ENCODE assay signal across 9 cellular contexts in the genomic region with DNA sequence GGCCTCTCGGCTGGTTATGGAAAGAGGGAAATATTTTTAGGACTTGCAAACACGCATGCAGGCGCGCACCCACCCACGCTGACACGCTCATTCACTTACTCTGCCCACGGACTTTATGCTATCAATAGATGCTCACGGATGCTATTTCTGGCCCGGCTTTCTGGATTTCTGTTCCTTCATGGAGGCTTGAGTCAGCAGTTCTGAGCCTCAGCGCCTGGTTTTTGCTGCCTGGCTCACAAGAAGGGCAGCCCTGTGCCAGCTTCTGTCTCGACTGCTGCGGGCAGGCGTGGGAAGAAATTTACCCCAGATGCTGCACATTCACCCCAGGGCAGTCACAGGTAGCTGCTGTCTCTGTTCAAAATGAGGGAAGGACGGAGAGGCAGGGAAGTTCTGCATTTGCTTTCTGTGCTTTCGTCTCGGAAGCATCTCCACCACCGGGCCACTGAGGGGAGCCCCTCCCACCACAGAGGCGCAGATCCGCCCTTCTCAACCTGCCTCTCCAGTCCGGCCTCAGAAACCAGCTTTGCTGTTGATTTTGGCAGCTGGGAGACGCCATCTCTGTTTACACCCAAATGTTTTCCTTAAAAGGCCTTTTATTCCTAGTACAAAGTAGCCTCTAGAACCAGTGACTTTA.
DNase-seq lines count a peak whose midpoint lies in the region; TF ChIP-seq lines count a peak whose summit lies in the region.
"Had no signal": no experiment of that assay in that cellular context is flagged by ENCODE, and none has a peak within 500 bp of the region (broad histone marks: within the 10 kb centered on the region; RNA-seq: fewer than 3 reads in every experiment).

No MANE protein-coding gene starts in this region.

- H4K20me1 ChIP-seq in H9 (ENCODE audit: control insufficient read depth, insufficient read depth, insufficient read length), result no peaks in the 10 kb centered on the region

- H4K5ac ChIP-seq in H9 (ENCODE audit: insufficient read length, low read depth, low read length), result no peak overlapping the region

- H3K9me3 Mint-ChIP-seq in H9, result no peaks in the 10 kb centered on the region

- H3K14ac ChIP-seq in H9 (ENCODE audit: insufficient read depth, low read length), result peak overlapping the region; percentile 47; the same call in 1 of the 2 replicates

- H3K4ac ChIP-seq in H9 (ENCODE audit: low read depth, low read length), result no peak overlapping the region

- no peaks in the 10 kb centered on the region for H3K27me3 ChIP-seq in H9 (ENCODE audit: insufficient read depth, low read length)
- no peaks in the 10 kb centered on the region for H3K27me3 ChIP-seq in iPS-20b (ENCODE audit: insufficient read depth, low read length)
- H3K27me3 ChIP-seq in skeletal muscle satellite cell (ENCODE audit: control insufficient read depth, insufficient read depth, low read length), result no peaks in the 10 kb centered on the region
- no peaks in the 10 kb centered on the region for H3K27me3 ChIP-seq in BE2C

- no peak overlapping the region for H3K9ac ChIP-seq in H9 (ENCODE audit: extremely low read depth, insufficient read length, low read length)
- peak overlapping the region; percentile 22; the same call in 1 of the 2 replicates for H3K9ac ChIP-seq in iPS-20b (ENCODE audit: low read depth, low read length)
- peak overlapping the region; percentile 45 for H3K9ac ChIP-seq in skeletal muscle satellite cell (ENCODE audit: low read depth, low read length)

- no peak overlapping the region for H2BK15ac ChIP-seq in H9 (ENCODE audit: low read depth, low read length)

- no peak overlapping the region for H2BK12ac ChIP-seq in H9 (ENCODE audit: insufficient read length, low read depth, low read length)

- no peaks in the 10 kb centered on the region for H3K36me3 ChIP-seq in iPS-20b (ENCODE audit: insufficient read depth, low read depth, low read length)
- H3K36me3 ChIP-seq in skeletal muscle satellite cell (ENCODE audit: insufficient read depth, low read length), result no peaks in the 10 kb centered on the region
- H3K36me3 ChIP-seq in BE2C, result no peaks in the 10 kb centered on the region

- H3K79me1 ChIP-seq in H9 (ENCODE audit: insufficient read depth, low read depth, low read length, poor library complexity, severe bottlenecking), result no peaks in the 10 kb centered on the region

- H2AFZ ChIP-seq in H9 (ENCODE audit: low read length), result no peak overlapping the region

- no peaks in the 10 kb centered on the region; the same call in 1 of the 2 replicates for H3K27me3 Mint-ChIP-seq in H9 (ENCODE audit: low read depth)

- no peak overlapping the region for H3K56ac ChIP-seq in H9 (ENCODE audit: insufficient read length, low read depth, low read length)

- no CpG with 5 or more reads among the region's 21 CpGs for WGBS in H9 (ENCODE audit: extremely low coverage, insufficient read length, low lambda C conversion rate)

- peak overlapping the region in 2 of 3 experiments; percentile 40 to 89; a peak in 2 of 7 replicates for H3K27ac Mint-ChIP-seq in H9

- H3K9me3 ChIP-seq in H9 (ENCODE audit: control insufficient read depth, low read depth, low read length), result no peaks in the 10 kb centered on the region
- no peaks in the 10 kb centered on the region for H3K9me3 ChIP-seq in iPS-20b (ENCODE audit: insufficient read depth, low read depth, low read length)
- no peaks in the 10 kb centered on the region for H3K9me3 ChIP-seq in skeletal muscle satellite cell (replicated peaks; ENCODE audit: low read length)
- no peaks in the 10 kb centered on the region for H3K9me3 ChIP-seq in BE2C

- H3K4me3 ChIP-seq in astrocyte of the spinal cord (ENCODE audit: low read depth, low read length) (peak overlapping the region; percentile 14), iPS-20b (ENCODE audit: low read length) (no peak overlapping the region), skeletal muscle satellite cell (ENCODE audit: low read length) (peak overlapping the region; percentile 51), BE2C (ENCODE audit: low read depth, low read length) (no peak overlapping the region)

- no peak overlapping the region for H3K18ac ChIP-seq in H9 (ENCODE audit: insufficient read length, low read depth, low read length)

- H2BK5ac ChIP-seq in H9 (ENCODE audit: insufficient read length, low read length), result no peak overlapping the region

- TF ChIP-seq CTCF in H9 (conservative IDR thresholded peaks at IDR 0.05), result 0 out of 3 replicates have a peak, but pooled peaks have one; percentile 21
- peak; percentile 22 for TF ChIP-seq CTCF in astrocyte of the spinal cord (IDR thresholded peaks at IDR 0.05; ENCODE audit: low read depth, low read length)
- no peak for TF ChIP-seq CTCF in BE2C (IDR thresholded peaks at IDR 0.05; ENCODE audit: low read depth, low read length)

- peaks cover 0 to 2% (median 0%) of the 10 kb centered on the region in 3 experiments; a peak in 2 of 7 replicates for H3K36me3 Mint-ChIP-seq in H9 (ENCODE audit: insufficient read depth in 1 of 3, low read depth in 3 of 3)

- no peak overlapping the region for H2BK20ac ChIP-seq in H9 (ENCODE audit: low read depth, low read length, poor library complexity, severe bottlenecking)

- peak overlapping the region; percentile 64 for H3T11ph ChIP-seq in H9 (ENCODE audit: low read length)

- H3K4me2 ChIP-seq in H9 (ENCODE audit: insufficient read depth, insufficient read length, low read length), result no peak overlapping the region
- H3K4me2 ChIP-seq in skeletal muscle satellite cell (ENCODE audit: low read length), result peak overlapping the region; percentile 78

- H3K79me2 ChIP-seq in H9 (ENCODE audit: insufficient read depth, low read length), result no peaks in the 10 kb centered on the region

- H3K4me3 Mint-ChIP-seq in H9, result no peak overlapping the region

- H3K27ac ChIP-seq in H9 (ENCODE audit: insufficient read length, low read depth, low read length) (no peak overlapping the region), iPS-20b (ENCODE audit: low read length) (no peak overlapping the region)

- no peak overlapping the region for H4K91ac ChIP-seq in H9 (ENCODE audit: insufficient read length, low read depth, low read length)

- H3K4me1 Mint-ChIP-seq in H9, result peaks cover 50 to 63% of the 10 kb centered on the region in 2 experiments

- H3K23me2 ChIP-seq in H9 (ENCODE audit: insufficient read length, low read depth, low read length, poor library complexity, severe bottlenecking), result no peaks in the 10 kb centered on the region

- H3K4me1 ChIP-seq in H9 (ENCODE audit: insufficient read depth, low read length), result 0 out of 2 replicates have a peak, but pooled peaks cover 3% of the 10 kb centered on the region
- H3K4me1 ChIP-seq in iPS-20b (ENCODE audit: insufficient read depth, low read length), result peaks cover 5% of the 10 kb centered on the region; the same call in 1 of the 2 replicates
- H3K4me1 ChIP-seq in skeletal muscle satellite cell (ENCODE audit: control insufficient read depth, insufficient read depth, low read length), result peaks cover 31% of the 10 kb centered on the region
- H3K4me1 ChIP-seq in BE2C, result peaks cover 3% of the 10 kb centered on the region; the same call in 1 of the 2 replicates

- H3K23ac ChIP-seq in H9 (ENCODE audit: insufficient read length, low read depth, low read length), result no peak overlapping the region

- DNase-seq in H9, result peak; percentile 75
- peak; percentile 68 for DNase-seq in astrocyte of the spinal cord (ENCODE audit: low read depth, low spot score)
- DNase-seq in BE2C, result no peak
- no peak for DNase-seq in ecto neural progenitor cell (ENCODE audit: low spot score)
- no peak for DNase-seq in NCI-H2107 treated with DMSO at 0.1 percent for 48 hours (lab: John Stamatoyannopoulos, UW; ENCODE audit: unreplicated experiment)
- no peak for DNase-seq in KBM-7
- DNase-seq: kidney glomerular epithelial cell had no signal

- H4K8ac ChIP-seq in H9 (replicated peaks; ENCODE audit: insufficient read length, low read depth, low read length), result no peak overlapping the region

- no peak overlapping the region for H2BK120ac ChIP-seq in H9 (ENCODE audit: low read depth, low read length, poor library complexity, severe bottlenecking)

- in situ Hi-C loops in astrocyte of the spinal cord (cut with HindIII; ENCODE audit: low sequenced_read_pairs), result no loop called here
- in situ Hi-C loops in KBM-7 (cut with MboI; ENCODE audit: low pct_unique_long_range_greater_than_20kb, low sequenced_read_pairs), result no loop called here

- H2AK5ac ChIP-seq in H9 (ENCODE audit: insufficient read length, low read length), result no peak overlapping the region

Comparison
In these comparisons a context has a peak if more than half of its experiments do, and no peak if none do; other contexts are left out.
1. DNase-seq: peak in H9 (single experiment) and astrocyte of the spinal cord (single experiment); none in BE2C (single experiment), ecto neural progenitor cell (single experiment), NCI-H2107 treated with DMSO at 0.1 percent for 48 hours (single experiment) and KBM-7 (single experiment).
2. H3K4me3 ChIP-seq: peak in astrocyte of the spinal cord (single experiment) and skeletal muscle satellite cell (single experiment); none in iPS-20b (single experiment) and BE2C (single experiment).